Comparison of ENCODE assay signal across 11 cellular contexts in the genomic region with DNA sequence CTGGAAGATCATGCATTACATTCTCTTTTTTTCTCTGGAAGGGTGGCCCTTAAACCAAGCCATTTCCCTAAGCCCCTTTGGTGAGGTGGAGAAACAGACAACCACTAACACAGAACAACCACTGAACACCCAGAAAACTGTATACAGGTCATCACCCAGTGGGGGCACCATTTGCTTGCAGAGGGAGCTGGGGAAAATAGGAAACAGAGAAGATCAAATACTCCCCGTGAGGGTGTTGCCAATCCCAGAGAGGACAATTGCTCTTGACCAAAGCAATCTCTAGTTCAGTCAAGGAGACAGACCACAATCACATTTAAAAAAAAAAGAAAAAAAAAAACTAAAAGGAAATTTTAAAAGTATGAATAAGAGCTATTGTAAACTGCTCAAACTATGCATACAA. TPM values are rescaled to one million over a fixed set of nuclear protein-coding genes. Genes with fewer than 3 reads are reported as not detected.
DNase-seq lines count a peak whose midpoint lies in the region; ATAC-seq and TF ChIP-seq lines count a peak whose summit lies in the region.
"Had no signal": no experiment of that assay in that cellular context is flagged by ENCODE, and none has a peak within 500 bp of the region (broad histone marks: within the 10 kb centered on the region; RNA-seq: fewer than 3 reads in every experiment).

No MANE protein-coding gene starts in this region.

- H3K36me3 ChIP-seq in brain microvascular endothelial cell (replicated peaks) (no peaks in the 10 kb centered on the region), liver (ENCODE audit: control insufficient read depth in 4 of 4, insufficient read depth in 3 of 4, low read depth in 1 of 4, low read length in 3 of 4) (no peaks in the 10 kb centered on the region)

- no peaks in the 10 kb centered on the region for H3K9me3 ChIP-seq in liver (ENCODE audit: control insufficient read depth in 4 of 4, low read length in 3 of 4)

- TF ChIP-seq RAD21 in liver (IDR thresholded peaks at IDR 0.05), result peak; percentile 62 to 71

- no peak overlapping the region for H3K27ac ChIP-seq in brain microvascular endothelial cell
- no peak overlapping the region for H3K27ac ChIP-seq in liver (ENCODE audit: low read depth in 1 of 2, low read length in 2 of 2)
- H3K27ac ChIP-seq: HL-60 had no signal

- DNase-seq in Right ventricle myocardium inferior (ENCODE audit: missing footprints) (no peak), cardiac septum (ENCODE audit: low spot score) (no peak), brain microvascular endothelial cell (no peak), AG08396 (ENCODE audit: low spot score) (no peak), OCI-M2 (lab: John Stamatoyannopoulos, UW; ENCODE audit: unreplicated experiment) (no peak)
- DNase-seq in activated CD4-positive, alpha-beta T cell treated with anti-CD3 and anti-CD28 coated beads, Interleukin-2, amount 50 U/mL, for 1 hour, result no peak
- DNase-seq: effector CD8-positive, alpha-beta T cell; mammary epithelial cell had no signal

- peak; percentile 50 for ATAC-seq in Right ventricle myocardium inferior
- ATAC-seq in GM21360 (IDR thresholded peaks at IDR 0.05; ENCODE audit: unreplicated experiment), result no peak

- H3K27me3 ChIP-seq in brain microvascular endothelial cell (replicated peaks), result no peaks in the 10 kb centered on the region
- no peaks in the 10 kb centered on the region for H3K27me3 ChIP-seq in liver (ENCODE audit: control insufficient read depth in 4 of 4, insufficient read depth in 4 of 4, low read length in 3 of 4)

- TF ChIP-seq CTCF in brain microvascular endothelial cell (IDR thresholded peaks at IDR 0.05; ENCODE audit: low read depth, low read length, missing control alignments) (peak; percentile 57), liver (IDR thresholded peaks at IDR 0.05; ENCODE audit: low read depth, low read length, missing input control) (peak; percentile 28)

- in situ Hi-C loops in brain microvascular endothelial cell (cut with HindIII; ENCODE audit: low pct_ligation_motif_present, low sequenced_read_pairs), result no loop called here

- H3K4me1 ChIP-seq in liver (ENCODE audit: control insufficient read depth in 4 of 4, insufficient read depth in 4 of 4, low read length in 3 of 4), result peaks cover 2 to 14% (median 9%) of the 10 kb centered on the region in 4 donors

- WGBS in liver, result 18% methylated on average over 1 of the region's 1 CpG

- intact Hi-C loops in Right ventricle myocardium inferior (cut with DNase I) (loop anchor here (5.0 kb wide), 1 partner anchor 76 kb away; no protein-coding TSS in a partner anchor), cardiac septum (cut with DNase I) (no loop called here)

- H3K4me3 ChIP-seq in brain microvascular endothelial cell (ENCODE audit: low read depth, low read length) (no peak overlapping the region), liver (ENCODE audit: low read depth in 1 of 3, low read length in 3 of 3) (no peak overlapping the region)

- no peak overlapping the region for H3K9ac ChIP-seq in liver (ENCODE audit: low read depth in 1 of 2, low read length in 2 of 2)

TF ChIP-seq in liver, 16 proteins besides CTCF, POLR2A, EP300 and RAD21:
- TF ChIP-seq HNF4A (conservative IDR thresholded peaks at IDR 0.05) (no peak), SP1 (IDR thresholded peaks at IDR 0.05) (no peak), TAF1 (conservative IDR thresholded peaks at IDR 0.05) (no peak), NR2F2 (IDR thresholded peaks at IDR 0.05) (no peak), YY1 (IDR thresholded peaks at IDR 0.05) (no peak), FOXA1 (IDR thresholded peaks at IDR 0.05) (no peak), EGR1 (IDR thresholded peaks at IDR 0.05; ENCODE audit: low read depth in 2 of 2) (no peak), JUND (IDR thresholded peaks at IDR 0.05) (no peak), FOXA2 (IDR thresholded peaks at IDR 0.05) (no peak), HNF4G (IDR thresholded peaks at IDR 0.05) (no peak), RXRA (IDR thresholded peaks at IDR 0.05) (no peak), GABPA (IDR thresholded peaks at IDR 0.05 in 1 of 2, conservative IDR thresholded peaks at IDR 0.05 in 1 of 2) (no peak)
- TF ChIP-seq, protein P1, sequence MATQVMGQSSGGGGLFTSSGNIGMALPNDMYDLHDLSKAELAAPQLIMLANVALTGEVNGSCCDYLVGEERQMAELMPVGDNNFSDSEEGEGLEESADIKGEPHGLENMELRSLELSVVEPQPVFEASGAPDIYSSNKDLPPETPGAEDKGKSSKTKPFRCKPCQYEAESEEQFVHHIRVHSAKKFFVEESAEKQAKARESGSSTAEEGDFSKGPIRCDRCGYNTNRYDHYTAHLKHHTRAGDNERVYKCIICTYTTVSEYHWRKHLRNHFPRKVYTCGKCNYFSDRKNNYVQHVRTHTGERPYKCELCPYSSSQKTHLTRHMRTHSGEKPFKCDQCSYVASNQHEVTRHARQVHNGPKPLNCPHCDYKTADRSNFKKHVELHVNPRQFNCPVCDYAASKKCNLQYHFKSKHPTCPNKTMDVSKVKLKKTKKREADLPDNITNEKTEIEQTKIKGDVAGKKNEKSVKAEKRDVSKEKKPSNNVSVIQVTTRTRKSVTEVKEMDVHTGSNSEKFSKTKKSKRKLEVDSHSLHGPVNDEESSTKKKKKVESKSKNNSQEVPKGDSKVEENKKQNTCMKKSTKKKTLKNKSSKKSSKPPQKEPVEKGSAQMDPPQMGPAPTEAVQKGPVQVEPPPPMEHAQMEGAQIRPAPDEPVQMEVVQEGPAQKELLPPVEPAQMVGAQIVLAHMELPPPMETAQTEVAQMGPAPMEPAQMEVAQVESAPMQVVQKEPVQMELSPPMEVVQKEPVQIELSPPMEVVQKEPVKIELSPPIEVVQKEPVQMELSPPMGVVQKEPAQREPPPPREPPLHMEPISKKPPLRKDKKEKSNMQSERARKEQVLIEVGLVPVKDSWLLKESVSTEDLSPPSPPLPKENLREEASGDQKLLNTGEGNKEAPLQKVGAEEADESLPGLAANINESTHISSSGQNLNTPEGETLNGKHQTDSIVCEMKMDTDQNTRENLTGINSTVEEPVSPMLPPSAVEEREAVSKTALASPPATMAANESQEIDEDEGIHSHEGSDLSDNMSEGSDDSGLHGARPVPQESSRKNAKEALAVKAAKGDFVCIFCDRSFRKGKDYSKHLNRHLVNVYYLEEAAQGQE (IDR thresholded peaks at IDR 0.05), result no peak
- TF ChIP-seq, protein P2, sequence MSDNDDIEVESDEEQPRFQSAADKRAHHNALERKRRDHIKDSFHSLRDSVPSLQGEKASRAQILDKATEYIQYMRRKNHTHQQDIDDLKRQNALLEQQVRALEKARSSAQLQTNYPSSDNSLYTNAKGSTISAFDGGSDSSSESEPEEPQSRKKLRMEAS (IDR thresholded peaks at IDR 0.05), result no peak
- TF ChIP-seq, protein P3, sequence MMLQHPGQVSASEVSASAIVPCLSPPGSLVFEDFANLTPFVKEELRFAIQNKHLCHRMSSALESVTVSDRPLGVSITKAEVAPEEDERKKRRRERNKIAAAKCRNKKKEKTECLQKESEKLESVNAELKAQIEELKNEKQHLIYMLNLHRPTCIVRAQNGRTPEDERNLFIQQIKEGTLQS (IDR thresholded peaks at IDR 0.05), result no peak
- TF ChIP-seq, protein P4, sequence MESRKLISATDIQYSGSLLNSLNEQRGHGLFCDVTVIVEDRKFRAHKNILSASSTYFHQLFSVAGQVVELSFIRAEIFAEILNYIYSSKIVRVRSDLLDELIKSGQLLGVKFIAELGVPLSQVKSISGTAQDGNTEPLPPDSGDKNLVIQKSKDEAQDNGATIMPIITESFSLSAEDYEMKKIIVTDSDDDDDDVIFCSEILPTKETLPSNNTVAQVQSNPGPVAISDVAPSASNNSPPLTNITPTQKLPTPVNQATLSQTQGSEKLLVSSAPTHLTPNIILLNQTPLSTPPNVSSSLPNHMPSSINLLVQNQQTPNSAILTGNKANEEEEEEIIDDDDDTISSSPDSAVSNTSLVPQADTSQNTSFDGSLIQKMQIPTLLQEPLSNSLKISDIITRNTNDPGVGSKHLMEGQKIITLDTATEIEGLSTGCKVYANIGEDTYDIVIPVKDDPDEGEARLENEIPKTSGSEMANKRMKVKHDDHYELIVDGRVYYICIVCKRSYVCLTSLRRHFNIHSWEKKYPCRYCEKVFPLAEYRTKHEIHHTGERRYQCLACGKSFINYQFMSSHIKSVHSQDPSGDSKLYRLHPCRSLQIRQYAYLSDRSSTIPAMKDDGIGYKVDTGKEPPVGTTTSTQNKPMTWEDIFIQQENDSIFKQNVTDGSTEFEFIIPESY (IDR thresholded peaks at IDR 0.05), result no peak

RNA-seq across cellular contexts. Expression of a gene that starts 0.9 kb away (rescaled TPM):
- 14.7 TPM for total RNA-seq in Right ventricle myocardium inferior
- 10.4 TPM for total RNA-seq in cardiac septum
- total RNA-seq in liver, result 10 to 100 TPM in 1 of 2 donors, 1 to 10 TPM in 1; 4.9 to 17.0 TPM
- polyA plus RNA-seq in liver, result 1 to 10 TPM; 1.9 to 3.9 TPM
